In genomic region chr22:38180841-38181452, GRCh38 we compare ENCODE assay signal across 8 cellular contexts. TPM values are rescaled to one million over a fixed set of nuclear protein-coding genes. Genes with fewer than 3 reads are reported as not detected.
DNase-seq lines count a peak whose midpoint lies in the region; ATAC-seq, FAIRE-seq and TF ChIP-seq lines count a peak whose summit lies in the region.

No MANE protein-coding gene starts in this region.

- no peaks in the 10 kb centered on the region for H3K27me3 ChIP-seq in dorsolateral prefrontal cortex

- H3K4me1 ChIP-seq in mucosa of descending colon (ENCODE audit: low read depth): peaks cover 29% of the 10 kb centered on the region

- ATAC-seq in GM21576 (IDR thresholded peaks at IDR 0.05; ENCODE audit: unreplicated experiment) (peak; percentile 39), mucosa of descending colon (peak; percentile 26)
- no peak for ATAC-seq in activated CD4-positive, CD25-positive, alpha-beta regulatory T cell treated with anti-CD3 and anti-CD28 coated beads, Interleukin-2, amount 50 U/mL, for 24 hours

- no peak for TF ChIP-seq CTCF in dorsolateral prefrontal cortex (IDR thresholded peaks at IDR 0.05 in 54 of 56, conservative IDR thresholded peaks at IDR 0.05 in 2 of 56; ENCODE audit: low read depth in 1 of 56, partially characterized antibody in 56 of 56)
- no peak for TF ChIP-seq CTCF in mucosa of descending colon (IDR thresholded peaks at IDR 0.05)

- H3K4me3 ChIP-seq in dorsolateral prefrontal cortex (peak overlapping the region; percentile 53 to 94 (median 81)), mucosa of descending colon (peak overlapping the region; percentile 30)

- intact Hi-C loops in dorsolateral prefrontal cortex (cut with DNase I) (loop anchor here in 1 of 2 donors (5.0 kb wide), 1 partner anchor 41 kb away; no protein-coding TSS in a partner anchor), mucosa of descending colon (cut with DNase I, micrococcal nuclease) (no loop called here)

- DNase-seq in Ammon's horn (ENCODE audit: low spot score) (peak; percentile 72), T-helper 1 cell (peak in 3 of 5 donors; percentile 34 to 62 (median 41)), dorsolateral prefrontal cortex (peak in 8 of 10 donors; percentile 52 to 74 (median 67)), mucosa of descending colon (peak; percentile 69 to 80 (median 73)), urothelium cell line (ENCODE audit: low spot score) (no peak), SHP77 treated with DMSO at 0.1 percent for 48 hours (lab: John Stamatoyannopoulos, UW) (no peak)

- H3K9me3 ChIP-seq in mucosa of descending colon: no peaks in the 10 kb centered on the region

- peak; percentile 59 for FAIRE-seq in urothelium cell line (lab: Jason Lieb, UNC)

- peak overlapping the region; percentile 87 to 99 (median 96) for H3K27ac ChIP-seq in dorsolateral prefrontal cortex

- H3K36me3 ChIP-seq in mucosa of descending colon (ENCODE audit: low read depth): no peaks in the 10 kb centered on the region

RNA-seq across cellular contexts. Expression of gene PLA2G6, which starts 0.7 kb away (rescaled TPM):
- total RNA-seq in dorsolateral prefrontal cortex: 100 to 1,000 TPM in 17 of 120 experiments, 10 to 100 TPM in 103; 45.0 to 160 (median 76.4) TPM
- 10 to 100 TPM; 28.5 to 38.7 (median 35.9) TPM for total RNA-seq in mucosa of descending colon

RNA-seq across cellular contexts. Expression of gene MAFF, which starts 20.8 kb away (rescaled TPM):
- total RNA-seq in dorsolateral prefrontal cortex (100 to 1,000 TPM in 1 of 120 experiments, 10 to 100 TPM in 67, 1 to 10 TPM in 52; 3.4 to 113 (median 10.9) TPM), mucosa of descending colon (10 to 100 TPM; 16.7 to 26.5 (median 25.6) TPM)

Comparison
In these comparisons a context has a peak if more than half of its experiments do, and no peak if none do; other contexts are left out.
1. DNase-seq: peak in Ammon's horn (single experiment), T-helper 1 cell (3 of 5), dorsolateral prefrontal cortex (8 of 10) and mucosa of descending colon (3 of 3); none in urothelium cell line (single experiment) and SHP77 treated with DMSO at 0.1 percent for 48 hours (single experiment).
2. ATAC-seq: peak in GM21576 (single experiment) and mucosa of descending colon (single experiment); none in activated CD4-positive, CD25-positive, alpha-beta regulatory T cell treated with anti-CD3 and anti-CD28 coated beads, Interleukin-2, amount 50 U/mL, for 24 hours (0 of 2).